Comparison of ENCODE assay signal across 8 cellular contexts in genomic region chr3:115784739-115785571, GRCh38.
DNase-seq lines count a peak whose midpoint lies in the region; FAIRE-seq and TF ChIP-seq lines count a peak whose summit lies in the region.

No MANE protein-coding gene starts in this region.

- H3K36me3 ChIP-seq in Karpas-422 (ENCODE audit: insufficient read depth, low read length) = no peaks in the 10 kb centered on the region
- H3K36me3 ChIP-seq in keratinocyte (ENCODE audit: control insufficient read depth in 2 of 2, extremely low read depth in 1 of 2, insufficient read depth in 2 of 2, low read length in 2 of 2) = no peaks in the 10 kb centered on the region
- no peaks in the 10 kb centered on the region for H3K36me3 ChIP-seq in stomach

- no peak for TF ChIP-seq CTCF in astrocyte of the spinal cord (IDR thresholded peaks at IDR 0.05; ENCODE audit: low read depth, low read length)
- no peak for TF ChIP-seq CTCF in keratinocyte (optimal IDR thresholded peaks at IDR 0.05 in 1 of 3, IDR thresholded peaks at IDR 0.05 in 1 of 3, conservative IDR thresholded peaks at IDR 0.05 in 1 of 3; ENCODE audit: extremely low read depth in 1 of 3, insufficient read depth in 2 of 3, low read length in 3 of 3)
- TF ChIP-seq CTCF in stomach (IDR thresholded peaks at IDR 0.05) = peak in 1 of 7 experiments; percentile 31

- intact Hi-C loops in stomach (cut with DNase I; ENCODE audit: low total_unique reads) = no loop called here

- H3K4me3 ChIP-seq in Karpas-422 (ENCODE audit: low read length) = peak overlapping the region; percentile 70
- peak overlapping the region; percentile 51 for H3K4me3 ChIP-seq in astrocyte of the spinal cord (ENCODE audit: low read depth, low read length)
- H3K4me3 ChIP-seq in keratinocyte (ENCODE audit: control insufficient read depth in 2 of 3, extremely low read depth in 1 of 3, insufficient read depth in 2 of 3, low read depth in 1 of 3, low read length in 3 of 3) = peak overlapping the region; percentile 48 to 59 (median 49)
- peak overlapping the region; percentile 66 to 72 (median 68) for H3K4me3 ChIP-seq in stomach

- dilution Hi-C loops in keratinocyte (cut with MboI; ENCODE audit: extremely low pct_ligation_motif_present, low sequenced_read_pairs) = no loop called here

- in situ Hi-C loops in astrocyte of the spinal cord (cut with HindIII; ENCODE audit: low sequenced_read_pairs) = no loop called here

- H3K9me3 ChIP-seq in Karpas-422 (ENCODE audit: low read length) (no peaks in the 10 kb centered on the region), keratinocyte (ENCODE audit: control insufficient read depth, low read depth, low read length) (no peaks in the 10 kb centered on the region), stomach (no peaks in the 10 kb centered on the region)

- peak; percentile 51 for FAIRE-seq in keratinocyte (lab: Jason Lieb, UNC)

- H3K27me3 ChIP-seq in Karpas-422 (ENCODE audit: low read length) = no peaks in the 10 kb centered on the region
- no peaks in the 10 kb centered on the region for H3K27me3 ChIP-seq in keratinocyte (ENCODE audit: control insufficient read depth, extremely low read depth, insufficient read depth, low read length)
- no peaks in the 10 kb centered on the region for H3K27me3 ChIP-seq in stomach

- H2AFZ ChIP-seq in Karpas-422 (ENCODE audit: low read length) (no peak overlapping the region), keratinocyte (ENCODE audit: control insufficient read depth, low read length) (peak overlapping the region; percentile 75)

- no peaks in the 10 kb centered on the region for H3K9me1 ChIP-seq in keratinocyte (ENCODE audit: control insufficient read depth, extremely low read depth, insufficient read depth, low read length)

- no peaks in the 10 kb centered on the region for H3K9me2 ChIP-seq in Karpas-422 (replicated peaks; ENCODE audit: insufficient read depth, low read length)

- H4K20me1 ChIP-seq in Karpas-422 (ENCODE audit: insufficient read depth, low read depth, low read length) = no peaks in the 10 kb centered on the region
- H4K20me1 ChIP-seq in keratinocyte (ENCODE audit: control insufficient read depth, extremely low read depth, insufficient read depth, low read length) = no peaks in the 10 kb centered on the region

- H3K4me2 ChIP-seq in Karpas-422 (ENCODE audit: low read depth, low read length, poor library complexity, severe bottlenecking) (peak overlapping the region; percentile 78), keratinocyte (ENCODE audit: control insufficient read depth, extremely low read depth, insufficient read depth, low read depth, low read length) (peak overlapping the region; percentile 85)

- TF ChIP-seq EP300 in stomach (IDR thresholded peaks at IDR 0.05) = no peak

- DNase-seq in Daoy (ENCODE audit: low read depth) = peak; percentile 80
- DNase-seq in Karpas-422 = no peak
- DNase-seq in astrocyte of the spinal cord (ENCODE audit: low read depth, low spot score) = peak; percentile 80
- peak; percentile 81 for DNase-seq in keratinocyte (ENCODE audit: low read depth, low spot score)
- no peak for DNase-seq in stomach
- DNase-seq in LoVo (ENCODE audit: low spot score) = no peak
- DNase-seq in ecto neural progenitor cell (ENCODE audit: low spot score) = no peak
- DNase-seq in stimulated activated CD4-positive, alpha-beta T cell treated with anti-CD3 and anti-CD28 coated beads, Interleukin-4, amount 100 ng/mL, for 24 hours = no peak

- H3K4me1 ChIP-seq in Karpas-422 (ENCODE audit: low read length) (0 out of 2 replicates have a peak, but pooled peaks cover 3% of the 10 kb centered on the region), keratinocyte (ENCODE audit: control insufficient read depth, extremely low read depth, insufficient read depth, low read length) (peaks cover 37% of the 10 kb centered on the region), stomach (peaks cover 0 to 18% (median 12%) of the 10 kb centered on the region in 4 donors)

- WGBS in stomach, 5 donors = 4 to 8% (median 6%) methylated on average over 11 of the region's 11 CpGs

- H3K9ac ChIP-seq in Karpas-422 (ENCODE audit: low read length) = no peak overlapping the region
- H3K9ac ChIP-seq in keratinocyte (ENCODE audit: control insufficient read depth, extremely low read depth, insufficient read depth, low read length) = peak overlapping the region; percentile 76

- no peaks in the 10 kb centered on the region for H3K79me2 ChIP-seq in Karpas-422 (ENCODE audit: low read length)
- H3K79me2 ChIP-seq in keratinocyte (ENCODE audit: control insufficient read depth, insufficient read depth, low read length) = no peaks in the 10 kb centered on the region

- TF ChIP-seq POLR2A in stomach (IDR thresholded peaks at IDR 0.05) = no peak

- H3K27ac ChIP-seq in Karpas-422 (ENCODE audit: low read length) = no peak overlapping the region
- H3K27ac ChIP-seq in keratinocyte (ENCODE audit: control insufficient read depth, insufficient read depth, low read length) = peak overlapping the region; percentile 84
- H3K27ac ChIP-seq in stomach = peak overlapping the region; percentile 87 to 97 (median 95)

Comparison
In these comparisons a context has a peak if more than half of its experiments do, and no peak if none do; other contexts are left out.
1. DNase-seq: peak in Daoy (single experiment), astrocyte of the spinal cord (single experiment) and keratinocyte (single experiment); none in Karpas-422 (single experiment), stomach (single experiment), LoVo (single experiment), ecto neural progenitor cell (single experiment) and stimulated activated CD4-positive, alpha-beta T cell treated with anti-CD3 and anti-CD28 coated beads, Interleukin-4, amount 100 ng/mL, for 24 hours (single experiment).
2. Peak in every context shown above with its lines, with median percentiles within 50 percentile points of each other: H3K4me3 ChIP-seq.